2 cellular contexts compared by ENCODE assay signal in the genomic region with DNA sequence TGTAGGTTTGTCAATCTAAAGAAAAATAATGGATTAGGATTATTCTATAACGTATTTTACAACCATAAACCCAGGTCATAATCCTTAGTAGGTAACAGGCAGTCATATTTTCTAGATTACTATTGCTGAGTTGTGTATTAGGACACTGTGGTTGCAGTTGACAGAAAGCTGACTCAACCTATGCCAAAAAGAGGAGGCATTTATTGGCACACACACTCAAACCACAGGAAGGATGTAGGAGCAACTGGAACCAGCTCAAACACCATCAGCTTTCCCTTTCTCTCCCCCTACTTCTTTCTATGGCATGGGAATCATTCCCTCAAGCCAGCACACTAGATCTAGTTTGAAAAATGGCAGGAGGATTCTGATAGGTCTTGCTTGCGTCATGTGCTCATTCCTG.
TF ChIP-seq lines count a peak whose summit lies in the region.

No MANE protein-coding gene starts in this region.

TF ChIP-seq in SK-N-SH, 30 proteins besides CTCF, POLR2A, EP300 and RAD21 (continued from another document):
- TF ChIP-seq, protein P1, sequence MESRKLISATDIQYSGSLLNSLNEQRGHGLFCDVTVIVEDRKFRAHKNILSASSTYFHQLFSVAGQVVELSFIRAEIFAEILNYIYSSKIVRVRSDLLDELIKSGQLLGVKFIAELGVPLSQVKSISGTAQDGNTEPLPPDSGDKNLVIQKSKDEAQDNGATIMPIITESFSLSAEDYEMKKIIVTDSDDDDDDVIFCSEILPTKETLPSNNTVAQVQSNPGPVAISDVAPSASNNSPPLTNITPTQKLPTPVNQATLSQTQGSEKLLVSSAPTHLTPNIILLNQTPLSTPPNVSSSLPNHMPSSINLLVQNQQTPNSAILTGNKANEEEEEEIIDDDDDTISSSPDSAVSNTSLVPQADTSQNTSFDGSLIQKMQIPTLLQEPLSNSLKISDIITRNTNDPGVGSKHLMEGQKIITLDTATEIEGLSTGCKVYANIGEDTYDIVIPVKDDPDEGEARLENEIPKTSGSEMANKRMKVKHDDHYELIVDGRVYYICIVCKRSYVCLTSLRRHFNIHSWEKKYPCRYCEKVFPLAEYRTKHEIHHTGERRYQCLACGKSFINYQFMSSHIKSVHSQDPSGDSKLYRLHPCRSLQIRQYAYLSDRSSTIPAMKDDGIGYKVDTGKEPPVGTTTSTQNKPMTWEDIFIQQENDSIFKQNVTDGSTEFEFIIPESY (IDR thresholded peaks at IDR 0.05; ENCODE audit: borderline replicate concordance, low read depth) = no peak
- TF ChIP-seq GABPA (IDR thresholded peaks at IDR 0.05; ENCODE audit: low read depth) = no peak
- TF ChIP-seq FOSL2 (IDR thresholded peaks at IDR 0.05; ENCODE audit: borderline replicate concordance, low read depth) = peak; percentile 62; the same call in 1 of the 2 replicates
- no peak for TF ChIP-seq NRF1 (IDR thresholded peaks at IDR 0.05; ENCODE audit: low read depth, low read length)
- TF ChIP-seq JUND (IDR thresholded peaks at IDR 0.05) = peak; percentile 53
- no peak for TF ChIP-seq GATA2 (CRISPR knock-in tag; IDR thresholded peaks at IDR 0.05)
- TF ChIP-seq, protein P2, sequence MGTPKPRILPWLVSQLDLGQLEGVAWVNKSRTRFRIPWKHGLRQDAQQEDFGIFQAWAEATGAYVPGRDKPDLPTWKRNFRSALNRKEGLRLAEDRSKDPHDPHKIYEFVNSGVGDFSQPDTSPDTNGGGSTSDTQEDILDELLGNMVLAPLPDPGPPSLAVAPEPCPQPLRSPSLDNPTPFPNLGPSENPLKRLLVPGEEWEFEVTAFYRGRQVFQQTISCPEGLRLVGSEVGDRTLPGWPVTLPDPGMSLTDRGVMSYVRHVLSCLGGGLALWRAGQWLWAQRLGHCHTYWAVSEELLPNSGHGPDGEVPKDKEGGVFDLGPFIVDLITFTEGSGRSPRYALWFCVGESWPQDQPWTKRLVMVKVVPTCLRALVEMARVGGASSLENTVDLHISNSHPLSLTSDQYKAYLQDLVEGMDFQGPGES (IDR thresholded peaks at IDR 0.05; ENCODE audit: low read depth, low read length) = no peak
- TF ChIP-seq RCOR1 (IDR thresholded peaks at IDR 0.05; ENCODE audit: low read length) = no peak
- TF ChIP-seq, protein P3, sequence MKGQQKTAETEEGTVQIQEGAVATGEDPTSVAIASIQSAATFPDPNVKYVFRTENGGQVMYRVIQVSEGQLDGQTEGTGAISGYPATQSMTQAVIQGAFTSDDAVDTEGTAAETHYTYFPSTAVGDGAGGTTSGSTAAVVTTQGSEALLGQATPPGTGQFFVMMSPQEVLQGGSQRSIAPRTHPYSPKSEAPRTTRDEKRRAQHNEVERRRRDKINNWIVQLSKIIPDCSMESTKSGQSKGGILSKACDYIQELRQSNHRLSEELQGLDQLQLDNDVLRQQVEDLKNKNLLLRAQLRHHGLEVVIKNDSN (IDR thresholded peaks at IDR 0.05; ENCODE audit: borderline replicate concordance, low read depth) = peak; percentile 67; the same call in 1 of the 2 replicates
- peak; percentile 96 for TF ChIP-seq NFIC (IDR thresholded peaks at IDR 0.05; ENCODE audit: borderline replicate concordance)
- TF ChIP-seq, protein P4, sequence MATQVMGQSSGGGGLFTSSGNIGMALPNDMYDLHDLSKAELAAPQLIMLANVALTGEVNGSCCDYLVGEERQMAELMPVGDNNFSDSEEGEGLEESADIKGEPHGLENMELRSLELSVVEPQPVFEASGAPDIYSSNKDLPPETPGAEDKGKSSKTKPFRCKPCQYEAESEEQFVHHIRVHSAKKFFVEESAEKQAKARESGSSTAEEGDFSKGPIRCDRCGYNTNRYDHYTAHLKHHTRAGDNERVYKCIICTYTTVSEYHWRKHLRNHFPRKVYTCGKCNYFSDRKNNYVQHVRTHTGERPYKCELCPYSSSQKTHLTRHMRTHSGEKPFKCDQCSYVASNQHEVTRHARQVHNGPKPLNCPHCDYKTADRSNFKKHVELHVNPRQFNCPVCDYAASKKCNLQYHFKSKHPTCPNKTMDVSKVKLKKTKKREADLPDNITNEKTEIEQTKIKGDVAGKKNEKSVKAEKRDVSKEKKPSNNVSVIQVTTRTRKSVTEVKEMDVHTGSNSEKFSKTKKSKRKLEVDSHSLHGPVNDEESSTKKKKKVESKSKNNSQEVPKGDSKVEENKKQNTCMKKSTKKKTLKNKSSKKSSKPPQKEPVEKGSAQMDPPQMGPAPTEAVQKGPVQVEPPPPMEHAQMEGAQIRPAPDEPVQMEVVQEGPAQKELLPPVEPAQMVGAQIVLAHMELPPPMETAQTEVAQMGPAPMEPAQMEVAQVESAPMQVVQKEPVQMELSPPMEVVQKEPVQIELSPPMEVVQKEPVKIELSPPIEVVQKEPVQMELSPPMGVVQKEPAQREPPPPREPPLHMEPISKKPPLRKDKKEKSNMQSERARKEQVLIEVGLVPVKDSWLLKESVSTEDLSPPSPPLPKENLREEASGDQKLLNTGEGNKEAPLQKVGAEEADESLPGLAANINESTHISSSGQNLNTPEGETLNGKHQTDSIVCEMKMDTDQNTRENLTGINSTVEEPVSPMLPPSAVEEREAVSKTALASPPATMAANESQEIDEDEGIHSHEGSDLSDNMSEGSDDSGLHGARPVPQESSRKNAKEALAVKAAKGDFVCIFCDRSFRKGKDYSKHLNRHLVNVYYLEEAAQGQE (IDR thresholded peaks at IDR 0.05; ENCODE audit: low read depth, low read length) = no peak
- TF ChIP-seq, protein P5, sequence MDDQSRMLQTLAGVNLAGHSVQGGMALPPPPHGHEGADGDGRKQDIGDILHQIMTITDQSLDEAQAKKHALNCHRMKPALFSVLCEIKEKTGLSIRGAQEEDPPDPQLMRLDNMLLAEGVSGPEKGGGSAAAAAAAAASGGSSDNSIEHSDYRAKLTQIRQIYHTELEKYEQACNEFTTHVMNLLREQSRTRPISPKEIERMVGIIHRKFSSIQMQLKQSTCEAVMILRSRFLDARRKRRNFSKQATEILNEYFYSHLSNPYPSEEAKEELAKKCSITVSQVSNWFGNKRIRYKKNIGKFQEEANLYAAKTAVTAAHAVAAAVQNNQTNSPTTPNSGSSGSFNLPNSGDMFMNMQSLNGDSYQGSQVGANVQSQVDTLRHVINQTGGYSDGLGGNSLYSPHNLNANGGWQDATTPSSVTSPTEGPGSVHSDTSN (IDR thresholded peaks at IDR 0.05) = peak; percentile 77
- peak; percentile 77 for TF ChIP-seq TCF12 (IDR thresholded peaks at IDR 0.05)
- TF ChIP-seq FOXJ3 (CRISPR knock-in tag; IDR thresholded peaks at IDR 0.05) = no peak
- TF ChIP-seq EZH2phosphoT487 (IDR thresholded peaks at IDR 0.05; ENCODE audit: borderline replicate concordance, low read depth) = no peak
- TF ChIP-seq TEAD4 (IDR thresholded peaks at IDR 0.05; ENCODE audit: borderline replicate concordance, insufficient read depth) = no peak
- TF ChIP-seq, protein P6, sequence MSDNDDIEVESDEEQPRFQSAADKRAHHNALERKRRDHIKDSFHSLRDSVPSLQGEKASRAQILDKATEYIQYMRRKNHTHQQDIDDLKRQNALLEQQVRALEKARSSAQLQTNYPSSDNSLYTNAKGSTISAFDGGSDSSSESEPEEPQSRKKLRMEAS (IDR thresholded peaks at IDR 0.05; ENCODE audit: low read depth) = 0 out of 2 replicates have a peak, but pooled peaks have one; percentile 23

TF ChIP-seq in SK-N-SH treated with all-trans-retinoic acid at 6 μM for 48 hours, 23 proteins besides CTCF, POLR2A, EP300 and RAD21 (continued from another document):
- TF ChIP-seq, protein P7, sequence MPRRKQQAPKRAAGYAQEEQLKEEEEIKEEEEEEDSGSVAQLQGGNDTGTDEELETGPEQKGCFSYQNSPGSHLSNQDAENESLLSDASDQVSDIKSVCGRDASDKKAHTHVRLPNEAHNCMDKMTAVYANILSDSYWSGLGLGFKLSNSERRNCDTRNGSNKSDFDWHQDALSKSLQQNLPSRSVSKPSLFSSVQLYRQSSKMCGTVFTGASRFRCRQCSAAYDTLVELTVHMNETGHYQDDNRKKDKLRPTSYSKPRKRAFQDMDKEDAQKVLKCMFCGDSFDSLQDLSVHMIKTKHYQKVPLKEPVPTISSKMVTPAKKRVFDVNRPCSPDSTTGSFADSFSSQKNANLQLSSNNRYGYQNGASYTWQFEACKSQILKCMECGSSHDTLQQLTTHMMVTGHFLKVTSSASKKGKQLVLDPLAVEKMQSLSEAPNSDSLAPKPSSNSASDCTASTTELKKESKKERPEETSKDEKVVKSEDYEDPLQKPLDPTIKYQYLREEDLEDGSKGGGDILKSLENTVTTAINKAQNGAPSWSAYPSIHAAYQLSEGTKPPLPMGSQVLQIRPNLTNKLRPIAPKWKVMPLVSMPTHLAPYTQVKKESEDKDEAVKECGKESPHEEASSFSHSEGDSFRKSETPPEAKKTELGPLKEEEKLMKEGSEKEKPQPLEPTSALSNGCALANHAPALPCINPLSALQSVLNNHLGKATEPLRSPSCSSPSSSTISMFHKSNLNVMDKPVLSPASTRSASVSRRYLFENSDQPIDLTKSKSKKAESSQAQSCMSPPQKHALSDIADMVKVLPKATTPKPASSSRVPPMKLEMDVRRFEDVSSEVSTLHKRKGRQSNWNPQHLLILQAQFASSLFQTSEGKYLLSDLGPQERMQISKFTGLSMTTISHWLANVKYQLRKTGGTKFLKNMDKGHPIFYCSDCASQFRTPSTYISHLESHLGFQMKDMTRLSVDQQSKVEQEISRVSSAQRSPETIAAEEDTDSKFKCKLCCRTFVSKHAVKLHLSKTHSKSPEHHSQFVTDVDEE (CRISPR knock-in tag; IDR thresholded peaks at IDR 0.05) = no peak
- TF ChIP-seq RARB (CRISPR knock-in tag; IDR thresholded peaks at IDR 0.05) (no peak), ARNTL (CRISPR knock-in tag; IDR thresholded peaks at IDR 0.05; ENCODE audit: borderline replicate concordance, low read depth) (no peak), CSDC2 (CRISPR knock-in tag; IDR thresholded peaks at IDR 0.05) (no peak), ZNF8 (CRISPR knock-in tag; IDR thresholded peaks at IDR 0.05) (no peak), ZFP3 (CRISPR knock-in tag; IDR thresholded peaks at IDR 0.05) (no peak), TOX (CRISPR knock-in tag; IDR thresholded peaks at IDR 0.05; ENCODE audit: borderline replicate concordance) (no peak), PPARA (CRISPR knock-in tag; IDR thresholded peaks at IDR 0.05; ENCODE audit: borderline replicate concordance) (no peak), ISL1 (CRISPR knock-in tag; IDR thresholded peaks at IDR 0.05) (no peak), GLIS3 (CRISPR knock-in tag; IDR thresholded peaks at IDR 0.05) (no peak), ZFP30 (CRISPR knock-in tag; IDR thresholded peaks at IDR 0.05) (no peak), BACH2 (CRISPR knock-in tag; IDR thresholded peaks at IDR 0.05; ENCODE audit: borderline replicate concordance) (no peak)
- TF ChIP-seq, protein P8, sequence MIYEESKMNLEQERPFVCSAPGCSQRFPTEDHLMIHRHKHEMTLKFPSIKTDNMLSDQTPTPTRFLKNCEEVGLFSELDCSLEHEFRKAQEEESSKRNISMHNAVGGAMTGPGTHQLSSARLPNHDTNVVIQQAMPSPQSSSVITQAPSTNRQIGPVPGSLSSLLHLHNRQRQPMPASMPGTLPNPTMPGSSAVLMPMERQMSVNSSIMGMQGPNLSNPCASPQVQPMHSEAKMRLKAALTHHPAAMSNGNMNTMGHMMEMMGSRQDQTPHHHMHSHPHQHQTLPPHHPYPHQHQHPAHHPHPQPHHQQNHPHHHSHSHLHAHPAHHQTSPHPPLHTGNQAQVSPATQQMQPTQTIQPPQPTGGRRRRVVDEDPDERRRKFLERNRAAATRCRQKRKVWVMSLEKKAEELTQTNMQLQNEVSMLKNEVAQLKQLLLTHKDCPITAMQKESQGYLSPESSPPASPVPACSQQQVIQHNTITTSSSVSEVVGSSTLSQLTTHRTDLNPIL (CRISPR knock-in tag; IDR thresholded peaks at IDR 0.05; ENCODE audit: low read depth) = no peak
- TF ChIP-seq, protein P9, sequence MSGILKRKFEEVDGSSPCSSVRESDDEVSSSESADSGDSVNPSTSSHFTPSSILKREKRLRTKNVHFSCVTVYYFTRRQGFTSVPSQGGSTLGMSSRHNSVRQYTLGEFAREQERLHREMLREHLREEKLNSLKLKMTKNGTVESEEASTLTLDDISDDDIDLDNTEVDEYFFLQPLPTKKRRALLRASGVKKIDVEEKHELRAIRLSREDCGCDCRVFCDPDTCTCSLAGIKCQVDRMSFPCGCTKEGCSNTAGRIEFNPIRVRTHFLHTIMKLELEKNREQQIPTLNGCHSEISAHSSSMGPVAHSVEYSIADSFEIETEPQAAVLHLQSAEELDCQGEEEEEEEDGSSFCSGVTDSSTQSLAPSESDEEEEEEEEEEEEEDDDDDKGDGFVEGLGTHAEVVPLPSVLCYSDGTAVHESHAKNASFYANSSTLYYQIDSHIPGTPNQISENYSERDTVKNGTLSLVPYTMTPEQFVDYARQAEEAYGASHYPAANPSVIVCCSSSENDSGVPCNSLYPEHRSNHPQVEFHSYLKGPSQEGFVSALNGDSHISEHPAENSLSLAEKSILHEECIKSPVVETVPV (CRISPR knock-in tag; IDR thresholded peaks at IDR 0.05) = no peak
- TF ChIP-seq, protein P10, sequence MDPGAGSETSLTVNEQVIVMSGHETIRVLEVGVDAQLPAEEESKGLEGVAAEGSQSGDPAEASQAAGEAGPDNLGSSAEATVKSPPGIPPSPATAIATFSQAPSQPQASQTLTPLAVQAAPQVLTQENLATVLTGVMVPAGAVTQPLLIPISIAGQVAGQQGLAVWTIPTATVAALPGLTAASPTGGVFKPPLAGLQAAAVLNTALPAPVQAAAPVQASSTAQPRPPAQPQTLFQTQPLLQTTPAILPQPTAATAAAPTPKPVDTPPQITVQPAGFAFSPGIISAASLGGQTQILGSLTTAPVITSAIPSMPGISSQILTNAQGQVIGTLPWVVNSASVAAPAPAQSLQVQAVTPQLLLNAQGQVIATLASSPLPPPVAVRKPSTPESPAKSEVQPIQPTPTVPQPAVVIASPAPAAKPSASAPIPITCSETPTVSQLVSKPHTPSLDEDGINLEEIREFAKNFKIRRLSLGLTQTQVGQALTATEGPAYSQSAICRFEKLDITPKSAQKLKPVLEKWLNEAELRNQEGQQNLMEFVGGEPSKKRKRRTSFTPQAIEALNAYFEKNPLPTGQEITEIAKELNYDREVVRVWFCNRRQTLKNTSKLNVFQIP (CRISPR knock-in tag; IDR thresholded peaks at IDR 0.05; ENCODE audit: borderline replicate concordance, low read depth) = no peak
TF ChIP-seq in SK-N-SH treated with all-trans-retinoic acid at 6 μM for 48 hours: peak in this region for 0.
